In genomic region chr1:172145231-172145651, GRCh38 we compare ENCODE assay signal across 8 cellular contexts.
DNase-seq lines count a peak whose midpoint lies in the region; ATAC-seq and TF ChIP-seq lines count a peak whose summit lies in the region.
"Had no signal": no experiment of that assay in that cellular context is flagged by ENCODE, and none has a peak within 500 bp of the region (broad histone marks: within the 10 kb centered on the region; RNA-seq: fewer than 3 reads in every experiment).

No MANE protein-coding gene starts in this region.

- no peak overlapping the region for H3K27ac ChIP-seq in OCI-LY3 (ENCODE audit: low read length)
- H3K27ac ChIP-seq in mesenchymal stem cell (ENCODE audit: low read length, poor library complexity, severe bottlenecking) = peak overlapping the region; percentile 92
- peak overlapping the region; percentile 82 to 88 for H3K27ac ChIP-seq in tibial artery

- peak overlapping the region in 1 of 2 experiments; percentile 15 for H3K14ac ChIP-seq in mesenchymal stem cell (ENCODE audit: low read length in 2 of 2)

- peak overlapping the region; percentile 57 to 89 for H3K4ac ChIP-seq in mesenchymal stem cell (ENCODE audit: low read depth in 1 of 2, low read length in 2 of 2)

- H3K27me3 ChIP-seq in OCI-LY3 (ENCODE audit: low read depth, low read length) (no peaks in the 10 kb centered on the region), mesenchymal stem cell (ENCODE audit: control insufficient read depth in 1 of 2, insufficient read depth in 1 of 2, low read length in 2 of 2) (no peaks in the 10 kb centered on the region), tibial artery (no peaks in the 10 kb centered on the region)

- intact Hi-C loops in tibial artery (cut with DNase I; ENCODE audit: low total_unique reads) = no loop called here

- no peaks in the 10 kb centered on the region for H3K36me3 ChIP-seq in OCI-LY3 (replicated peaks; ENCODE audit: low read depth, low read length)
- peaks cover 0 to 25% of the 10 kb centered on the region in 2 experiments for H3K36me3 ChIP-seq in mesenchymal stem cell (ENCODE audit: control insufficient read depth in 1 of 2, insufficient read depth in 2 of 2, low read depth in 1 of 2, low read length in 2 of 2)
- H3K36me3 ChIP-seq in tibial artery = no peaks in the 10 kb centered on the region

- H2BK120ac ChIP-seq in mesenchymal stem cell (ENCODE audit: low read depth, low read length) = peak overlapping the region; percentile 50

- no peak overlapping the region for H2AK5ac ChIP-seq in mesenchymal stem cell (ENCODE audit: low read length, severe bottlenecking)

- H2BK5ac ChIP-seq in mesenchymal stem cell (ENCODE audit: low read depth, low read length, poor library complexity, severe bottlenecking) = peak overlapping the region; percentile 22

- H4K91ac ChIP-seq in mesenchymal stem cell (ENCODE audit: low read length) = no peak overlapping the region

- H2BK12ac ChIP-seq in mesenchymal stem cell (ENCODE audit: low read length in 2 of 2) = peak overlapping the region in 1 of 2 experiments; percentile 83

- ATAC-seq in GM21619 (IDR thresholded peaks at IDR 0.05; ENCODE audit: unreplicated experiment) = no peak

- no peak overlapping the region for H3K4me2 ChIP-seq in OCI-LY3 (ENCODE audit: low read length)
- H3K4me2 ChIP-seq in mesenchymal stem cell (ENCODE audit: low read length, poor library complexity, severe bottlenecking) = peak overlapping the region; percentile 51

- H3K4me3 ChIP-seq in OCI-LY3 (ENCODE audit: low read length) = no peak overlapping the region
- peak overlapping the region in 1 of 2 experiments; percentile 93 for H3K4me3 ChIP-seq in mesenchymal stem cell (ENCODE audit: insufficient read depth in 1 of 2, low read depth in 1 of 2, low read length in 2 of 2)
- peak overlapping the region; percentile 64 to 70 for H3K4me3 ChIP-seq in tibial artery

- H3K79me2 ChIP-seq in OCI-LY3 (ENCODE audit: low read length) = no peaks in the 10 kb centered on the region

- H2AFZ ChIP-seq in OCI-LY3 (ENCODE audit: low read depth, low read length) (peak overlapping the region; percentile 30; the same call in 1 of the 2 replicates), mesenchymal stem cell (ENCODE audit: low read depth, low read length) (no peak overlapping the region)

- H4K20me1 ChIP-seq in OCI-LY3 (ENCODE audit: insufficient read depth, low read length) = no peaks in the 10 kb centered on the region

- H3K79me1 ChIP-seq in mesenchymal stem cell (replicated peaks; ENCODE audit: low read length, poor library complexity, severe bottlenecking) = no peaks in the 10 kb centered on the region

- H3K9me3 ChIP-seq in OCI-LY3 (ENCODE audit: insufficient read depth, low read length) (no peaks in the 10 kb centered on the region), mesenchymal stem cell (ENCODE audit: control insufficient read depth, low read length) (no peaks in the 10 kb centered on the region), tibial artery (no peaks in the 10 kb centered on the region)

- no peak overlapping the region for H2BK15ac ChIP-seq in mesenchymal stem cell (ENCODE audit: low read depth, poor library complexity, severe bottlenecking)

- WGBS in mesenchymal stem cell = 0% methylated on average over 2 of the region's 2 CpGs

- DNase-seq in dedifferentiated amniotic fluid mesenchymal stem cell (ENCODE audit: extremely low spot score) (peak; percentile 89), mesenchymal stem cell (peak; percentile 82), tibial artery (no peak)
- DNase-seq in stimulated activated naive CD4-positive, alpha-beta T cell (lab: John Stamatoyannopoulos, UW) = no peak
- DNase-seq in activated CD4-positive, alpha-beta T cell treated with anti-CD3 and anti-CD28 coated beads, Interleukin-2, amount 50 U/mL, for 4 hours = no peak
- DNase-seq: NCI-H526 treated with DMSO at 0.1 percent for 48 hours had no signal

- H3K4me1 ChIP-seq in OCI-LY3 (ENCODE audit: low read length) = no peaks in the 10 kb centered on the region
- no peaks in the 10 kb centered on the region for H3K4me1 ChIP-seq in mesenchymal stem cell (ENCODE audit: control insufficient read depth, insufficient read depth, low read depth, low read length)
- peaks cover 0 to 18% (median 0%) of the 10 kb centered on the region in 4 donors for H3K4me1 ChIP-seq in tibial artery

- no peak overlapping the region for H3K23ac ChIP-seq in mesenchymal stem cell (ENCODE audit: low read length in 2 of 2)

- H4K8ac ChIP-seq in mesenchymal stem cell (ENCODE audit: low read length) = no peak overlapping the region

- TF ChIP-seq CTCF in OCI-LY3 (IDR thresholded peaks at IDR 0.05; ENCODE audit: low read depth, low read length) (no peak), tibial artery (IDR thresholded peaks at IDR 0.05) (no peak)

- H3K9ac ChIP-seq in OCI-LY3 (ENCODE audit: low read length) (no peak overlapping the region), mesenchymal stem cell (ENCODE audit: low read length) (peak overlapping the region; percentile 99)

- H3K18ac ChIP-seq in mesenchymal stem cell (ENCODE audit: low read depth in 1 of 2, low read length in 2 of 2) = peak overlapping the region; percentile 11 to 49

Comparison
In these comparisons a context has a peak if more than half of its experiments do, and no peak if none do; other contexts are left out.
1. DNase-seq: peak in dedifferentiated amniotic fluid mesenchymal stem cell (single experiment) and mesenchymal stem cell (single experiment); none in tibial artery (0 of 2), stimulated activated naive CD4-positive, alpha-beta T cell (0 of 6) and activated CD4-positive, alpha-beta T cell treated with anti-CD3 and anti-CD28 coated beads, Interleukin-2, amount 50 U/mL, for 4 hours (0 of 2).